22 cellular contexts compared by ENCODE assay signal in the genomic region with DNA sequence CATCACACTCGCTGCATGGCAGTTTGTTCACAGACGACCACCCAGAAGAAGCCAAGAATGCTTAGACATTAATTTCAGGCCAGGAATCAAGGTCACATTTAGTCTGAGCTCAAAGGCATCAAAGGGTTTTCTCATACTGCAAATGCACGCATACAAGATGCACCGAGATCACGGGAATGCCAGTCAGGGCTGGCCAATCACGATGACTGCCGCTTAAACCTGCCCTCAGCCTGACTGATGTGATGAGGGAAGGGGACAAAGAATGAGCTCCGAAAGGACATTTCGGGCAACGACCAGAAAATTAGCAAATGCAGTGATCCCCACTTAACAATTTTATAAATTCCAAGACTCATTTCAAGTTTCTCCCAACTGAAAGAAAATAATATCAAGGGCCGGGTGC. TPM values are rescaled to one million over a fixed set of nuclear protein-coding genes. Genes with fewer than 3 reads are reported as not detected.
DNase-seq lines count a peak whose midpoint lies in the region; ATAC-seq and TF ChIP-seq lines count a peak whose summit lies in the region.
"Had no signal": no experiment of that assay in that cellular context is flagged by ENCODE, and none has a peak within 500 bp of the region (broad histone marks: within the 10 kb centered on the region; RNA-seq: fewer than 3 reads in every experiment).

No MANE protein-coding gene starts in this region.

- no peak overlapping the region for H3K4me3 Mint-ChIP-seq in GM23338
- H3K4me3 Mint-ChIP-seq in WTC11: no peak overlapping the region
- peak overlapping the region in 1 of 5 donors; percentile 21 for H3K4me3 Mint-ChIP-seq in immature natural killer cell
- no peak overlapping the region for H3K4me3 Mint-ChIP-seq in progenitor cell of endocrine pancreas (ENCODE audit: low read depth)
- H3K4me3 Mint-ChIP-seq in naive thymus-derived CD4-positive, alpha-beta T cell: no peak overlapping the region
- H3K4me3 Mint-ChIP-seq: CD4-positive, alpha-beta memory T cell; HFFc6 had no signal

- H3K9me2 ChIP-seq in GM23338 (ENCODE audit: insufficient read depth): no peaks in the 10 kb centered on the region

- H3K79me2 ChIP-seq in GM23338 (replicated peaks; ENCODE audit: insufficient read depth): peaks cover 100% of the 10 kb centered on the region

- H3K9me3 Mint-ChIP-seq in GM23338: no peaks in the 10 kb centered on the region; the same call in 2 of the 3 replicates
- no peaks in the 10 kb centered on the region for H3K9me3 Mint-ChIP-seq in WTC11
- H3K9me3 Mint-ChIP-seq in immature natural killer cell: no peaks in the 10 kb centered on the region
- H3K9me3 Mint-ChIP-seq in progenitor cell of endocrine pancreas (ENCODE audit: low read depth): no peaks in the 10 kb centered on the region
- H3K9me3 Mint-ChIP-seq in naive thymus-derived CD4-positive, alpha-beta T cell: no peaks in the 10 kb centered on the region
- H3K9me3 Mint-ChIP-seq: CD4-positive, alpha-beta memory T cell; HFFc6 had no signal

- H3K27me3 ChIP-seq in GM23338 (ENCODE audit: insufficient read depth) (no peaks in the 10 kb centered on the region), lower lobe of right lung (ENCODE audit: low read depth) (no peaks in the 10 kb centered on the region)
- no peaks in the 10 kb centered on the region for H3K27me3 ChIP-seq in naive thymus-derived CD4-positive, alpha-beta T cell (ENCODE audit: control insufficient read depth in 2 of 2, insufficient read depth in 2 of 2, low read length in 2 of 2)
- H3K27me3 ChIP-seq: BE2C; BLaER1 treated with 17β-estradiol and CSF1 and Interleukin-3, amounts not matched to agents 10 nM and 100 nM had no signal

- H3K36me3 ChIP-seq in GM23338 (ENCODE audit: insufficient read depth) (peaks cover 7% of the 10 kb centered on the region), lower lobe of right lung (peaks cover 12% of the 10 kb centered on the region)
- H3K36me3 ChIP-seq in naive thymus-derived CD4-positive, alpha-beta T cell (ENCODE audit: control insufficient read depth in 2 of 3, insufficient read depth in 3 of 3, low read length in 3 of 3): no peaks in the 10 kb centered on the region

- peaks cover 88% of the 10 kb centered on the region for H3K4me1 Mint-ChIP-seq in GM23338
- peaks cover 90% of the 10 kb centered on the region for H3K4me1 Mint-ChIP-seq in WTC11
- H3K4me1 Mint-ChIP-seq in immature natural killer cell: peaks cover 88 to 94% of the 10 kb centered on the region in 2 donors
- H3K4me1 Mint-ChIP-seq in progenitor cell of endocrine pancreas (ENCODE audit: low read depth): peaks cover 44% of the 10 kb centered on the region
- peaks cover 0 to 3% (median 0%) of the 10 kb centered on the region in 7 donors for H3K4me1 Mint-ChIP-seq in naive thymus-derived CD4-positive, alpha-beta T cell
- H3K4me1 Mint-ChIP-seq: CD4-positive, alpha-beta memory T cell had no signal

- no peaks in the 10 kb centered on the region for H3K9me3 ChIP-seq in naive thymus-derived CD4-positive, alpha-beta T cell (ENCODE audit: control insufficient read depth in 2 of 3, low read length in 3 of 3)
- H3K9me3 ChIP-seq in lower lobe of right lung: no peaks in the 10 kb centered on the region
- H3K9me3 ChIP-seq: A549; BE2C; BLaER1 treated with 17β-estradiol and CSF1 and Interleukin-3, amounts not matched to agents 10 nM and 100 nM; HAP-1 had no signal

- DNase-seq in GM23338 (ENCODE audit: low spot score) (no peak), WTC11 (ENCODE audit: low spot score) (no peak), immature natural killer cell (no peak), progenitor cell of endocrine pancreas (ENCODE audit: low spot score, unreplicated experiment) (no peak), SIG-M5 (lab: John Stamatoyannopoulos, UW) (no peak), lower lobe of right lung (no peak), NCI-H2081 (lab: John Stamatoyannopoulos, UW) (no peak)
- no peak for DNase-seq in naive thymus-derived CD4-positive, alpha-beta T cell
- DNase-seq: 8988T; ACHN; AML-193; BE2C; Calu3; CD4-positive, alpha-beta memory T cell; COR-L47; DMS53; DMS79 treated with DMSO at 0.1 percent for 48 hours; GF-D8; HFFc6 had no signal

- H4K20me1 ChIP-seq in GM23338 (replicated peaks; ENCODE audit: insufficient read depth): peaks cover 98% of the 10 kb centered on the region

- H3K27me3 Mint-ChIP-seq in GM23338 (ENCODE audit: insufficient read depth, low read depth, poor library complexity): peaks cover 34% of the 10 kb centered on the region
- no peaks in the 10 kb centered on the region for H3K27me3 Mint-ChIP-seq in WTC11 (ENCODE audit: low read depth)
- H3K27me3 Mint-ChIP-seq in immature natural killer cell (ENCODE audit: low read depth in 3 of 3): peaks cover 0 to 4% (median 0%) of the 10 kb centered on the region in 3 donors
- H3K27me3 Mint-ChIP-seq in progenitor cell of endocrine pancreas: no peaks in the 10 kb centered on the region
- peaks cover 0 to 35% (median 7%) of the 10 kb centered on the region in 5 donors for H3K27me3 Mint-ChIP-seq in naive thymus-derived CD4-positive, alpha-beta T cell

- H3K4me2 ChIP-seq in GM23338: no peak overlapping the region
- H3K4me2 ChIP-seq: A549 had no signal

- no peak for ATAC-seq in GM23338
- no peak for ATAC-seq in WTC11
- no peak for ATAC-seq in naive thymus-derived CD4-positive, alpha-beta T cell
- ATAC-seq in lower lobe of right lung: no peak
- ATAC-seq: A549 had no signal

- TF ChIP-seq CTCF in GM23338 (conservative IDR thresholded peaks at IDR 0.05; ENCODE audit: low read depth in 2 of 2) (no peak), WTC11 (IDR thresholded peaks at IDR 0.05) (no peak), progenitor cell of endocrine pancreas (IDR thresholded peaks at IDR 0.05; ENCODE audit: unreplicated experiment) (no peak), lower lobe of right lung (IDR thresholded peaks at IDR 0.05) (no peak)

- peaks cover 82% of the 10 kb centered on the region for H3K36me3 Mint-ChIP-seq in GM23338 (ENCODE audit: low read depth)
- peaks cover 27% of the 10 kb centered on the region for H3K36me3 Mint-ChIP-seq in WTC11
- H3K36me3 Mint-ChIP-seq in immature natural killer cell: peaks cover 0 to 22% (median 4%) of the 10 kb centered on the region in 3 donors
- peaks cover 5% of the 10 kb centered on the region for H3K36me3 Mint-ChIP-seq in progenitor cell of endocrine pancreas (ENCODE audit: insufficient read depth)
- no peaks in the 10 kb centered on the region for H3K36me3 Mint-ChIP-seq in naive thymus-derived CD4-positive, alpha-beta T cell
- H3K36me3 Mint-ChIP-seq: CD4-positive, alpha-beta memory T cell had no signal

- intact Hi-C loops in naive thymus-derived CD4-positive, alpha-beta T cell (cut with micrococcal nuclease): no loop called here
- intact Hi-C loops in lower lobe of right lung (cut with DNase I): no loop called here

- CTCF ChIA-PET in WTC11 (lab: Charles Lee): interaction anchor here (1.6 to 2.1 kb wide), 2 partner anchors 13 to 92 kb away, joined by 6 read pairs; no protein-coding TSS in a partner anchor
- CTCF ChIA-PET in naive thymus-derived CD4-positive, alpha-beta T cell (lab: Charles Lee): no interaction called here

- no peak overlapping the region for H2AFZ ChIP-seq in GM23338

- H3K4me1 ChIP-seq in GM23338 (ENCODE audit: insufficient read depth): peaks cover 91% of the 10 kb centered on the region
- no peaks in the 10 kb centered on the region for H3K4me1 ChIP-seq in naive thymus-derived CD4-positive, alpha-beta T cell (ENCODE audit: control insufficient read depth in 2 of 2, insufficient read depth in 2 of 2, low read length in 2 of 2)
- peaks cover 50% of the 10 kb centered on the region for H3K4me1 ChIP-seq in lower lobe of right lung

- no peak overlapping the region for H3K4me3 ChIP-seq in GM23338
- H3K4me3 ChIP-seq in naive thymus-derived CD4-positive, alpha-beta T cell (ENCODE audit: low read length): no peak overlapping the region
- no peak overlapping the region for H3K4me3 ChIP-seq in lower lobe of right lung
- H3K4me3 ChIP-seq: A549; BLaER1 treated with 17β-estradiol and CSF1 and Interleukin-3, amounts not matched to agents 10 nM and 100 nM; HAP-1 had no signal

- H3F3A ChIP-seq in GM23338 (replicated peaks; ENCODE audit: low read depth): peaks cover 29% of the 10 kb centered on the region

- POLR2A ChIA-PET in WTC11 (lab: Charles Lee): interaction anchor here (1.3 kb wide), 1 partner anchor 13 kb away, joined by 5 read pairs; no protein-coding TSS in a partner anchor
- POLR2A ChIA-PET in naive thymus-derived CD4-positive, alpha-beta T cell (lab: Charles Lee): no interaction called here

- H3K27ac ChIP-seq in GM23338 (ENCODE audit: low read depth): peak overlapping the region; percentile 72; the same call in 1 of the 2 replicates
- no peak overlapping the region for H3K27ac ChIP-seq in naive thymus-derived CD4-positive, alpha-beta T cell (ENCODE audit: low read depth, low read length)
- H3K27ac ChIP-seq in lower lobe of right lung: no peak overlapping the region
- H3K27ac ChIP-seq: A549 had no signal

- H3K27ac Mint-ChIP-seq in GM23338: peak overlapping the region; percentile 4; the same call in 1 of the 2 replicates
- peak overlapping the region; percentile 84 for H3K27ac Mint-ChIP-seq in WTC11
- peak overlapping the region; percentile 60 to 84 (median 74) for H3K27ac Mint-ChIP-seq in immature natural killer cell
- peak overlapping the region; percentile 65 for H3K27ac Mint-ChIP-seq in progenitor cell of endocrine pancreas
- H3K27ac Mint-ChIP-seq in naive thymus-derived CD4-positive, alpha-beta T cell: no peak overlapping the region
- H3K27ac Mint-ChIP-seq: CD4-positive, alpha-beta memory T cell; HFFc6 had no signal

TF ChIP-seq in GM23338, 12 proteins besides CTCF, POLR2A, EP300 and RAD21 (continues in another document):
- no peak for TF ChIP-seq NANOG (IDR thresholded peaks at IDR 0.05; ENCODE audit: borderline replicate concordance)

TF ChIP-seq in WTC11, 78 proteins besides CTCF, POLR2A, EP300 and RAD21 (continues in another document):
- no peak for TF ChIP-seq JAZF1 (CRISPR knock-in tag; IDR thresholded peaks at IDR 0.05)

RNA-seq across cellular contexts. Expression of a gene that starts 20.2 kb away (rescaled TPM):
- 233 and 265 TPM in 2 replicates for total RNA-seq in GM23338 (2014; rRNA removed; shearing (Covaris generic))
- 133 and 138 TPM in 2 replicates for polyA plus RNA-seq in GM23338 (2016; fragmentation: Nextera tagmentation; extraction: Ambion mirVana)
- total RNA-seq in WTC11 (2021): 175 to 191 TPM (median 181 TPM) in 3 replicates
- polyA plus RNA-seq in immature natural killer cell: 100 to 1,000 TPM in 2 of 3 donors, 10 to 100 TPM in 1; 89.8 to 154 (median 131) TPM
- total RNA-seq in progenitor cell of endocrine pancreas: 182 and 183 TPM in 2 replicates
- 10 to 100 TPM in 1 of 5 experiments, 1 to 10 TPM in 3, under 1 TPM in 1; 0.05 to 39.5 (median 2.0) TPM for total RNA-seq in naive thymus-derived CD4-positive, alpha-beta T cell
- under 1 TPM in 1 of 2 donors, not detected in 1; 0.13 TPM for polyA plus RNA-seq in naive thymus-derived CD4-positive, alpha-beta T cell
- total RNA-seq in lower lobe of right lung: 73.0 TPM

Comparison
In these comparisons a context has a peak if more than half of its experiments do, and no peak if none do; other contexts are left out.
1. H3K27ac Mint-ChIP-seq: peak in GM23338 (single experiment), WTC11 (single experiment), immature natural killer cell (6 of 6) and progenitor cell of endocrine pancreas (single experiment); none in naive thymus-derived CD4-positive, alpha-beta T cell (0 of 9).